Comparison of ENCODE assay signal across 14 cellular contexts in the genomic region with DNA sequence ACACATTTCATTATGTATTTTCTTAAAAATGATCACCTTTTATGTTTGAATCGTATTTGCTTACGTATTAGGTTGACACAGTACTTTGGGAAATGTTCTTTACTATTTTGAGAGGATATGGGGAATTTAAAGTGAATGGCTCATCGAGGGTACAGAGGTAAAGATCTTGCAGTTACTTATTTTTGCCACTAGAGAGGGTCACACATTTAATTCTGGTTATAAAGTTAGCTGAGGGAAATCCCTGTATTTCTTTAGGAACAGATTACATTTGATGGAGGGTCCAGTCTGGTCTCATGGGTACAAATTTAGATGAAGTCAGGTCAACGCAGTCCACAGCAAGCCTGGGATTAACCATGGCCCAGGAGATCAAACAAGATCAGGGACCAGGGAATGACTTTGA. TPM values are rescaled to one million over a fixed set of nuclear protein-coding genes. Genes with fewer than 3 reads are reported as not detected.
DNase-seq lines count a peak whose midpoint lies in the region; ATAC-seq, FAIRE-seq and TF ChIP-seq lines count a peak whose summit lies in the region.
"Had no signal": no experiment of that assay in that cellular context is flagged by ENCODE, and none has a peak within 500 bp of the region (broad histone marks: within the 10 kb centered on the region; RNA-seq: fewer than 3 reads in every experiment).

No MANE protein-coding gene starts in this region.

- no peaks in the 10 kb centered on the region for H3K4me1 ChIP-seq in PC-9 (replicated peaks; ENCODE audit: insufficient read depth)
- H3K4me1 ChIP-seq: left lung had no signal

- H3K4me3 ChIP-seq in GM12864 (ENCODE audit: low read depth, low read length) = no peak overlapping the region
- no peak overlapping the region for H3K4me3 ChIP-seq in PC-9
- H3K4me3 ChIP-seq in fibroblast of pulmonary artery (replicated peaks; ENCODE audit: low read depth, low read length) = no peak overlapping the region
- H3K4me3 ChIP-seq: left lung had no signal

- ATAC-seq in GM21619 (IDR thresholded peaks at IDR 0.05; ENCODE audit: unreplicated experiment) = no peak
- ATAC-seq in HG02973 (IDR thresholded peaks at IDR 0.05; ENCODE audit: unreplicated experiment) = no peak
- no peak for ATAC-seq in GM18517 (IDR thresholded peaks at IDR 0.05; ENCODE audit: unreplicated experiment)
- ATAC-seq: left lung had no signal

- no TSS peak for BruUV-seq in PC-9 (replicated peaks; lab: Mats Ljungman, UMichigan)

- H3K27me3 ChIP-seq in PC-9 (ENCODE audit: insufficient read depth, low read depth) = no peaks in the 10 kb centered on the region
- H3K27me3 ChIP-seq: left lung had no signal

- DNase-seq in GM12864 (ENCODE audit: low read depth) (no peak), PC-9 (no peak), fibroblast of pulmonary artery (ENCODE audit: low read depth) (no peak), putamen (ENCODE audit: low spot score) (no peak)
- DNase-seq: activated CD4-positive, alpha-beta T cell treated with anti-CD3 and anti-CD28 coated beads for 1 hour; CD4-positive, alpha-beta T cell; left lung had no signal

- intact Hi-C loops in PC-9 (cut with micrococcal nuclease; ENCODE audit: unreplicated experiment) = loop anchor here (10.0 kb wide), 1 partner anchor 183 kb away; no protein-coding TSS in a partner anchor

- H3K36me3 ChIP-seq in PC-9 (ENCODE audit: low read depth) = no peaks in the 10 kb centered on the region

- no peaks in the 10 kb centered on the region for H3K9me3 ChIP-seq in PC-9 (ENCODE audit: insufficient read depth, low read depth)
- H3K9me3 ChIP-seq: left lung had no signal

- H2AFZ ChIP-seq in PC-9 = no peak overlapping the region

- FAIRE-seq in A204.1 (lab: Jason Lieb, UNC) = peak; percentile 73
- FAIRE-seq: endometrium had no signal

- H3K9me2 ChIP-seq in PC-9 (ENCODE audit: insufficient read depth) = no peaks in the 10 kb centered on the region

- H3F3A ChIP-seq in PC-9 (ENCODE audit: insufficient read depth, low read depth) = no peaks in the 10 kb centered on the region

- H4K20me1 ChIP-seq in PC-9 (ENCODE audit: insufficient read depth) = no peaks in the 10 kb centered on the region

- H3K4me2 ChIP-seq in PC-9 = no peak overlapping the region

- POLR2A ChIA-PET in PC-9 (lab: Charles Lee; ENCODE audit: unreplicated experiment) = interaction anchor here (0.6 kb wide), 1 partner anchor 61 kb away, joined by 4 read pairs; no protein-coding TSS in a partner anchor

- TF ChIP-seq CTCF in GM12864 (IDR thresholded peaks at IDR 0.05; ENCODE audit: low read depth, low read length, missing control alignments) (peak; percentile 35), PC-9 (conservative IDR thresholded peaks at IDR 0.05) (peak; percentile 47; the same call in 1 of the 2 replicates), fibroblast of pulmonary artery (IDR thresholded peaks at IDR 0.05; ENCODE audit: low read length, missing control alignments) (peak; percentile 25)

- CTCF ChIA-PET in PC-9 (lab: Charles Lee) = interaction anchor here (0.6 kb wide), 1 partner anchor 809 kb away, joined by 3 read pairs; no protein-coding TSS in a partner anchor

- no peaks in the 10 kb centered on the region for H3K79me2 ChIP-seq in PC-9 (ENCODE audit: low read depth)

- H3K27ac ChIP-seq in PC-9 = no peak overlapping the region
- H3K27ac ChIP-seq: left lung had no signal

RNA-seq across cellular contexts. Expression of a gene that starts 24.5 kb away (rescaled TPM):
- total RNA-seq in PC-9 (2021) = 26.5 and 27.1 TPM in 2 replicates

RNA-seq across cellular contexts. Expression of a gene that starts 40.3 kb away (rescaled TPM):
- total RNA-seq in PC-9 (2021) = not detected in 2 replicates
- total RNA-seq: CD4-positive, alpha-beta T cell; left lung; M059J; renal cortical epithelial cell had no signal

RNA-seq across cellular contexts. Expression of a gene that starts 40.5 kb away (rescaled TPM):
- not detected in 2 replicates for total RNA-seq in PC-9 (2021)
- total RNA-seq: CD4-positive, alpha-beta T cell; left lung; M059J; renal cortical epithelial cell had no signal
